In genomic region chr11:827146-827860, GRCh38 we compare ENCODE assay signal across 8 cellular contexts. TPM values are rescaled to one million over a fixed set of nuclear protein-coding genes. Genes with fewer than 3 reads are reported as not detected.
DNase-seq lines count a peak whose midpoint lies in the region; ATAC-seq and TF ChIP-seq lines count a peak whose summit lies in the region.

No MANE protein-coding gene starts in this region.

- H3K27me3 ChIP-seq in upper lobe of right lung: peaks cover 9% of the 10 kb centered on the region

- H3K4me1 Mint-ChIP-seq in activated T-cell treated with anti-CD3 and anti-CD28 coated beads, Interleukin-2, amount 50 U/mL, for 72 hours (ENCODE audit: low read depth): peaks cover 29% of the 10 kb centered on the region

- ATAC-seq in HG02798 (IDR thresholded peaks at IDR 0.05; ENCODE audit: poor library complexity, unreplicated experiment) (peak; percentile 40), upper lobe of right lung (peak; percentile 5), HG03139 (IDR thresholded peaks at IDR 0.05; ENCODE audit: unreplicated experiment) (no peak)
- peak; percentile 28 to 49 for ATAC-seq in activated T-cell treated with anti-CD3 and anti-CD28 coated beads, Interleukin-2, amount 50 U/mL, for 72 hours (replicated peaks in 1 of 2)

- 0 out of 2 replicates have a peak, but pooled peaks have one; percentile 1 for TF ChIP-seq CTCF in GM12874 (IDR thresholded peaks at IDR 0.05; ENCODE audit: insufficient read depth, low read depth, low read length)
- TF ChIP-seq CTCF in upper lobe of right lung (IDR thresholded peaks at IDR 0.05): no peak

- no peaks in the 10 kb centered on the region for H3K9me3 ChIP-seq in upper lobe of right lung

- intact Hi-C loops in upper lobe of right lung (cut with DNase I): no loop called here

- peak overlapping the region; percentile 78 for H3K27ac ChIP-seq in upper lobe of right lung

- H3K27ac Mint-ChIP-seq in activated T-cell treated with anti-CD3 and anti-CD28 coated beads, Interleukin-2, amount 50 U/mL, for 72 hours: no peak overlapping the region

- peak overlapping the region; percentile 54 for H3K4me3 ChIP-seq in upper lobe of right lung

- no peaks in the 10 kb centered on the region for H3K9me3 Mint-ChIP-seq in activated T-cell treated with anti-CD3 and anti-CD28 coated beads, Interleukin-2, amount 50 U/mL, for 72 hours

- peak; percentile 48 to 57 for DNase-seq in activated T-cell treated with anti-CD3 and anti-CD28 coated beads, Interleukin-2, amount 50 U/mL, for 72 hours
- peak; percentile 73 for DNase-seq in left kidney (ENCODE audit: low read depth, low spot score)
- peak; percentile 85 for DNase-seq in upper lobe of right lung
- no peak for DNase-seq in dermis blood vessel endothelial cell
- DNase-seq in NCI-H1105 (lab: John Stamatoyannopoulos, UW): no peak

- peaks cover 36% of the 10 kb centered on the region for H3K27me3 Mint-ChIP-seq in activated T-cell treated with anti-CD3 and anti-CD28 coated beads, Interleukin-2, amount 50 U/mL, for 72 hours (ENCODE audit: low read depth)

- H3K4me1 ChIP-seq in upper lobe of right lung: peaks cover 65% of the 10 kb centered on the region

- H3K4me3 Mint-ChIP-seq in activated T-cell treated with anti-CD3 and anti-CD28 coated beads, Interleukin-2, amount 50 U/mL, for 72 hours: peak overlapping the region; percentile 79 to 89

- H3K36me3 ChIP-seq in upper lobe of right lung: peaks cover 34% of the 10 kb centered on the region

- H3K36me3 Mint-ChIP-seq in activated T-cell treated with anti-CD3 and anti-CD28 coated beads, Interleukin-2, amount 50 U/mL, for 72 hours (ENCODE audit: insufficient read depth in 2 of 2): peaks cover 2 to 3% of the 10 kb centered on the region in 2 donors

RNA-seq across cellular contexts. Expression of gene CRACR2B, which starts 0.4 kb away (rescaled TPM):
- total RNA-seq in activated T-cell treated with anti-CD3 and anti-CD28 coated beads, Interleukin-2, amount 50 U/mL, for 72 hours: 10 to 100 TPM in 1 of 2 donors, 1 to 10 TPM in 1; 5.5 to 13.3 TPM
- 34.3 TPM for total RNA-seq in upper lobe of right lung
- 27.5 and 29.8 TPM in 2 replicates for total RNA-seq in dermis blood vessel endothelial cell

RNA-seq across cellular contexts. Expression of gene CD151, which starts 5.4 kb away (rescaled TPM):
- 10 to 100 TPM; 35.4 to 42.2 TPM for total RNA-seq in activated T-cell treated with anti-CD3 and anti-CD28 coated beads, Interleukin-2, amount 50 U/mL, for 72 hours
- total RNA-seq in upper lobe of right lung (486 TPM), dermis blood vessel endothelial cell (700 and 712 TPM in 2 replicates)

RNA-seq across cellular contexts. Expression of gene PNPLA2, which starts 8.6 kb away (rescaled TPM):
- 10 to 100 TPM; 64.5 to 77.1 TPM for total RNA-seq in activated T-cell treated with anti-CD3 and anti-CD28 coated beads, Interleukin-2, amount 50 U/mL, for 72 hours
- 143 TPM for total RNA-seq in upper lobe of right lung
- 41.4 and 76.9 TPM in 2 replicates for total RNA-seq in dermis blood vessel endothelial cell

RNA-seq across cellular contexts. Expression of gene POLR2L, which starts 15.0 kb away (rescaled TPM):
- total RNA-seq in activated T-cell treated with anti-CD3 and anti-CD28 coated beads, Interleukin-2, amount 50 U/mL, for 72 hours: 10 to 100 TPM; 28.2 to 30.9 TPM
- total RNA-seq in upper lobe of right lung: 138 TPM
- total RNA-seq in dermis blood vessel endothelial cell: 81.9 and 193 TPM in 2 replicates

RNA-seq across cellular contexts. Expression of gene TSPAN4, which starts 15.3 kb away (rescaled TPM):
- 10 to 100 TPM; 12.2 to 14.9 TPM for total RNA-seq in activated T-cell treated with anti-CD3 and anti-CD28 coated beads, Interleukin-2, amount 50 U/mL, for 72 hours
- total RNA-seq in upper lobe of right lung (167 TPM), dermis blood vessel endothelial cell (167 and 179 TPM in 2 replicates)

Comparison
In these comparisons a context has a peak if more than half of its experiments do, and no peak if none do; other contexts are left out.
1. DNase-seq: peak in activated T-cell treated with anti-CD3 and anti-CD28 coated beads, Interleukin-2, amount 50 U/mL, for 72 hours (2 of 2), left kidney (single experiment) and upper lobe of right lung (single experiment); none in dermis blood vessel endothelial cell (single experiment) and NCI-H1105 (single experiment).
2. RNA of gene CD151, which starts 5.4 kb away (total RNA-seq): 700 to 712 TPM in dermis blood vessel endothelial cell and 486 TPM in upper lobe of right lung (single experiment); 35.4 to 42.2 TPM in activated T-cell treated with anti-CD3 and anti-CD28 coated beads, Interleukin-2, amount 50 U/mL, for 72 hours; every median in the first group is over 10 times any median in the second.